ENCODE assay signal across 8 cellular contexts in genomic region chr13:100269837-100270236, GRCh38.
DNase-seq lines count a peak whose midpoint lies in the region; ATAC-seq, FAIRE-seq and TF ChIP-seq lines count a peak whose summit lies in the region.

No MANE protein-coding gene starts in this region.

- no peaks in the 10 kb centered on the region for H3K79me2 ChIP-seq in astrocyte (ENCODE audit: insufficient read depth, low read length)

- H3K9me3 ChIP-seq in astrocyte (ENCODE audit: insufficient read depth, low read depth, low read length) = no peaks in the 10 kb centered on the region
- no peaks in the 10 kb centered on the region for H3K9me3 ChIP-seq in heart left ventricle
- no peaks in the 10 kb centered on the region for H3K9me3 ChIP-seq in sigmoid colon

- no peak for DNase-seq in GM18507 (ENCODE audit: extremely low spot score, insufficient read length, low read depth)
- DNase-seq in astrocyte (ENCODE audit: low read depth) = peak; percentile 49
- peak; percentile 68 to 81 (median 73) for DNase-seq in heart left ventricle
- DNase-seq in sigmoid colon = peak; percentile 71
- DNase-seq in activated CD8-positive, alpha-beta memory T cell treated with anti-CD3 and anti-CD28 coated beads, Interleukin-2, amount 50 U/mL, for 4 hours = no peak
- DNase-seq in NK-92 (lab: John Stamatoyannopoulos, UW; ENCODE audit: unreplicated experiment) = no peak
- no peak for DNase-seq in stimulated activated CD4-positive, alpha-beta T cell treated with anti-CD3 and anti-CD28 coated beads, Interleukin-4, amount 100 ng/mL, for 4 hours
- DNase-seq in T-helper 9 cell = no peak

- no peaks in the 10 kb centered on the region for H3K27me3 ChIP-seq in astrocyte (ENCODE audit: insufficient read depth, low read length)
- no peaks in the 10 kb centered on the region for H3K27me3 ChIP-seq in heart left ventricle
- no peaks in the 10 kb centered on the region for H3K27me3 ChIP-seq in sigmoid colon

- TF ChIP-seq POLR2A in heart left ventricle (IDR thresholded peaks at IDR 0.05) (no peak), sigmoid colon (IDR thresholded peaks at IDR 0.05) (no peak)

- H3K27ac ChIP-seq in astrocyte (ENCODE audit: low read depth, low read length) (no peak overlapping the region), heart left ventricle (peak overlapping the region in 4 of 12 donors; percentile 1 to 19 (median 8)), sigmoid colon (no peak overlapping the region)

- intact Hi-C loops in heart left ventricle (cut with DNase I) = no loop called here
- intact Hi-C loops in sigmoid colon (cut with DNase I) = no loop called here

- peak; percentile 73 to 95 (median 84) for ATAC-seq in heart left ventricle

- H3K4me1 ChIP-seq in astrocyte (ENCODE audit: insufficient read depth, low read length) = no peaks in the 10 kb centered on the region
- H3K4me1 ChIP-seq in heart left ventricle = peaks cover 0 to 9% (median 6%) of the 10 kb centered on the region in 12 donors
- no peaks in the 10 kb centered on the region for H3K4me1 ChIP-seq in sigmoid colon

- H3K27ac Mint-ChIP-seq in astrocyte (ENCODE audit: unreplicated experiment) = no peak overlapping the region

- no peaks in the 10 kb centered on the region for H3K27me3 Mint-ChIP-seq in astrocyte (ENCODE audit: low read depth, unreplicated experiment)

- peak; percentile 29 for FAIRE-seq in GM18507 (lab: Jason Lieb, UNC)
- no peak for FAIRE-seq in astrocyte (lab: Jason Lieb, UNC)

- no peaks in the 10 kb centered on the region for H3K9me3 Mint-ChIP-seq in astrocyte (ENCODE audit: unreplicated experiment)

- H3K4me3 Mint-ChIP-seq in astrocyte (ENCODE audit: unreplicated experiment) = no peak overlapping the region

- no peak overlapping the region for H3K4me3 ChIP-seq in astrocyte (ENCODE audit: insufficient read depth, low read depth, low read length)
- no peak overlapping the region for H3K4me3 ChIP-seq in heart left ventricle
- no peak overlapping the region for H3K4me3 ChIP-seq in sigmoid colon

- TF ChIP-seq EP300 in sigmoid colon (IDR thresholded peaks at IDR 0.05) = no peak

- peaks cover 7% of the 10 kb centered on the region for H3K36me3 Mint-ChIP-seq in astrocyte (ENCODE audit: low read depth, unreplicated experiment)

- H3K4me2 ChIP-seq in astrocyte (ENCODE audit: low read length) = no peak overlapping the region

- H2AFZ ChIP-seq in astrocyte (ENCODE audit: low read depth, low read length) = no peak overlapping the region

- WGBS in heart left ventricle, 4 donors = 18 to 35% (median 25%) methylated on average over 2 of the region's 2 CpGs
- 59 to 71% methylated on average over 2 of the region's 2 CpGs for WGBS in sigmoid colon, 2 donors

- TF ChIP-seq CTCF in astrocyte (IDR thresholded peaks at IDR 0.05; ENCODE audit: insufficient read depth, low read depth, low read length) = no peak
- TF ChIP-seq CTCF in heart left ventricle (IDR thresholded peaks at IDR 0.05) = no peak
- TF ChIP-seq CTCF in sigmoid colon (IDR thresholded peaks at IDR 0.05) = no peak

- no peaks in the 10 kb centered on the region for H3K4me1 Mint-ChIP-seq in astrocyte (ENCODE audit: low read depth, unreplicated experiment)

- H3K9ac ChIP-seq in astrocyte (ENCODE audit: low read length) = no peak overlapping the region

- H3K36me3 ChIP-seq in astrocyte (ENCODE audit: insufficient read depth, low read length) = peaks cover 3% of the 10 kb centered on the region
- peaks cover 0 to 23% (median 2%) of the 10 kb centered on the region in 9 donors for H3K36me3 ChIP-seq in heart left ventricle
- peaks cover 0 to 25% (median 6%) of the 10 kb centered on the region in 4 donors for H3K36me3 ChIP-seq in sigmoid colon

- no peaks in the 10 kb centered on the region for H4K20me1 ChIP-seq in astrocyte (ENCODE audit: insufficient read depth, low read length)

Comparison
In these comparisons a context has a peak if more than half of its experiments do, and no peak if none do; other contexts are left out.
1. DNase-seq: peak in astrocyte (single experiment), heart left ventricle (5 of 5) and sigmoid colon (single experiment); none in GM18507 (single experiment), activated CD8-positive, alpha-beta memory T cell treated with anti-CD3 and anti-CD28 coated beads, Interleukin-2, amount 50 U/mL, for 4 hours (single experiment), NK-92 (single experiment), stimulated activated CD4-positive, alpha-beta T cell treated with anti-CD3 and anti-CD28 coated beads, Interleukin-4, amount 100 ng/mL, for 4 hours (0 of 2) and T-helper 9 cell (single experiment).